Comparison of ENCODE assay signal across 7 cellular contexts in the genomic region with DNA sequence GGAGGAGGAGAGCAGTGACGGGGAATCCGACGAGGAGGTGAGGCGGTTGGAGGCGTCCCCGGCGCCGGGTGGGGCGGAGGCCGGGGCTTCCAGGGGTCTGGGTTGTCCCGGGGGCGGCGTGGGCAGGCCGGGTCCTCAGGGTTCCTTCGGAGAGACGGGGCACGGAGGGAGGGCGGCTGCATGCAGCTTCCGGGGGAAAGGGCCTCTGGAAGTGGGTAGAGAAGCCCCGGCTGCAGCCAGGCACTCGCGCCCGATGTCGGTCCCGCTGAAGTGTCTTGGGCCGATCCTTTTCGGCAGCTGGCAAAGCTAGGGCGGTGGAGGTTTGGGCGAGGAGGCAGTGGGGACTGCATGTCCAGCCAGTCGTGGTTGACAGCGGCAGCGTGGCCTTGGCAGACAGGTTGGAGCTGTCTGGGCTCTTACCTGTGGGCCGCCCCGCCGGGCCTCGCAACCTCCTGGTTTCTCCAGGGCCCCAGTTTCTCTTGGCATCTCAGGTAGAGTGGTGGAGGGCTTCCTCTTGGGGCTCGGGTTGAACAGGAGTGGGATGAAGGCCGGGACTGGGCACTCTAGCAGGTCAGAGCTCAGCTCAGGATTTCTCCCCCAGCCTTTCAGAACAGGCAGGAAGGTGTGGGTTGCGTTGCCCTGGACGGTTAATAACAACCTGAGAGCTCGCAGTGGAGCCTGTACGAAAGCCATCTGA. TPM values are rescaled to one million over a fixed set of nuclear protein-coding genes. Genes with fewer than 3 reads are reported as not detected.
DNase-seq lines count a peak whose midpoint lies in the region; ATAC-seq, FAIRE-seq and TF ChIP-seq lines count a peak whose summit lies in the region.

No MANE protein-coding gene starts in this region.

- peak overlapping the region; percentile 93 for H3K4me3 Mint-ChIP-seq in nephron progenitor cell

- H3K4me3 ChIP-seq in esophagus (ENCODE audit: low read depth in 1 of 2, low read length in 2 of 2) = peak overlapping the region; percentile 78 to 91
- H3K4me3 ChIP-seq in aorta (ENCODE audit: low read length in 2 of 2) = peak overlapping the region; percentile 76 to 93

- H3K4me1 Mint-ChIP-seq in nephron progenitor cell = peaks cover 35% of the 10 kb centered on the region

- intact Hi-C loops in aorta (cut with DNase I) = loop anchor here in 1 of 2 donors (5.0 kb wide), 1 partner anchor 171 kb away; the partner anchor contains the start of gene TMEM147

- no peak for ATAC-seq in aorta (ENCODE audit: low FRiP score)

- H3K27me3 ChIP-seq in esophagus (ENCODE audit: control insufficient read depth in 1 of 2, insufficient read depth in 2 of 2, low read length in 2 of 2) (no peaks in the 10 kb centered on the region), aorta (ENCODE audit: control insufficient read depth in 1 of 2, insufficient read depth in 2 of 2, low read length in 1 of 2) (no peaks in the 10 kb centered on the region)

- H3K36me3 ChIP-seq in esophagus (ENCODE audit: control insufficient read depth in 2 of 2, insufficient read depth in 2 of 2, low read length in 1 of 2) = peaks cover 13 to 31% of the 10 kb centered on the region in 2 donors
- H3K36me3 ChIP-seq in aorta (ENCODE audit: control insufficient read depth in 1 of 2, insufficient read depth in 2 of 2, low read length in 1 of 2) = peaks cover 0 to 11% of the 10 kb centered on the region in 2 donors

- TF ChIP-seq EP300 in Ishikawa (IDR thresholded peaks at IDR 0.05; ENCODE audit: borderline replicate concordance) = no peak

- peak overlapping the region; percentile 66 for H3K27ac Mint-ChIP-seq in nephron progenitor cell

- FAIRE-seq in GM18507 (lab: Jason Lieb, UNC) = peak; percentile 78

- DNase-seq in GM18507 (ENCODE audit: extremely low spot score, insufficient read length, low read depth) (no peak), activated T-cell treated with anti-CD3 and anti-CD28 coated beads for 4 hours (peak; percentile 51), nephron progenitor cell (peak; percentile 57), aorta (peak in 1 of 2 donors; percentile 85), HCEC 1CT (no peak)

- peaks cover 10% of the 10 kb centered on the region for H3K36me3 Mint-ChIP-seq in nephron progenitor cell (ENCODE audit: low read depth)

- H3K9me3 ChIP-seq in esophagus (ENCODE audit: control insufficient read depth in 2 of 2, insufficient read depth in 1 of 2, low read depth in 1 of 2, low read length in 1 of 2) (no peaks in the 10 kb centered on the region), aorta (ENCODE audit: control insufficient read depth, low read length) (no peaks in the 10 kb centered on the region)

- H3K4me1 ChIP-seq in esophagus (ENCODE audit: control insufficient read depth in 2 of 2, insufficient read depth in 2 of 2, low read length in 1 of 2) (peaks cover 4 to 19% of the 10 kb centered on the region in 2 donors), aorta (ENCODE audit: control insufficient read depth in 1 of 2, insufficient read depth in 2 of 2, low read length in 2 of 2) (no peaks in the 10 kb centered on the region)

- WGBS in esophagus, 2 donors = 1% methylated on average over 42 of the region's 42 CpGs
- 1 to 2% methylated on average over 24 to 42 of the region's 42 CpGs for WGBS in aorta, 2 donors

- H3K27ac ChIP-seq in esophagus (ENCODE audit: low read depth in 2 of 2, low read length in 1 of 2) (peak overlapping the region; percentile 84 to 92), aorta (ENCODE audit: low read depth in 1 of 2, low read length in 2 of 2) (peak overlapping the region in 1 of 2 donors; percentile 43)

- no peaks in the 10 kb centered on the region for H3K9me3 Mint-ChIP-seq in nephron progenitor cell

- no peak for TF ChIP-seq CTCF in nephron progenitor cell (IDR thresholded peaks at IDR 0.05)

- H3K27me3 Mint-ChIP-seq in nephron progenitor cell (ENCODE audit: low read depth, poor library complexity) = peaks cover 26% of the 10 kb centered on the region

- no peak for TF ChIP-seq RAD21 in Ishikawa (IDR thresholded peaks at IDR 0.05; ENCODE audit: low read depth)

TF ChIP-seq in Ishikawa, 13 proteins besides CTCF, POLR2A, EP300 and RAD21:
- TF ChIP-seq, protein P1, sequence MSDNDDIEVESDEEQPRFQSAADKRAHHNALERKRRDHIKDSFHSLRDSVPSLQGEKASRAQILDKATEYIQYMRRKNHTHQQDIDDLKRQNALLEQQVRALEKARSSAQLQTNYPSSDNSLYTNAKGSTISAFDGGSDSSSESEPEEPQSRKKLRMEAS (IDR thresholded peaks at IDR 0.05) = no peak
- TF ChIP-seq TEAD4 (IDR thresholded peaks at IDR 0.05) (no peak), TAF1 (IDR thresholded peaks at IDR 0.05; ENCODE audit: low read depth) (0 out of 2 replicates have a peak, but pooled peaks have one; percentile 5)
TF ChIP-seq in Ishikawa: peak in this region for 1.

RNA-seq across cellular contexts. Expression of gene KMT2B, which starts 0.7 kb away (rescaled TPM):
- 10 to 100 TPM; 21.5 to 33.8 TPM for polyA plus RNA-seq in esophagus
- total RNA-seq in aorta = 10 to 100 TPM; 33.6 to 37.9 TPM
- 10 to 100 TPM in 1 of 2 donors, 1 to 10 TPM in 1; 6.4 to 43.3 TPM for polyA plus RNA-seq in aorta

RNA-seq across cellular contexts. Expression of gene ZBTB32, which starts 14.1 kb away (rescaled TPM):
- under 1 TPM; 0.07 to 0.18 TPM for polyA plus RNA-seq in esophagus
- total RNA-seq in aorta = under 1 TPM in 1 of 2 donors, not detected in 1; 0.19 TPM
- not detected for polyA plus RNA-seq in aorta

RNA-seq across cellular contexts. Expression of gene IGFLR1, which starts 23.8 kb away (rescaled TPM):
- polyA plus RNA-seq in esophagus (1 to 10 TPM; 4.3 to 5.1 TPM), aorta (10 to 100 TPM in 1 of 2 donors, 1 to 10 TPM in 1; 5.1 to 10.9 TPM)
- 10 to 100 TPM in 1 of 2 donors, 1 to 10 TPM in 1; 8.1 to 14.9 TPM for total RNA-seq in aorta

RNA-seq across cellular contexts. Expression of gene U2AF1L4, which starts 26.7 kb away (rescaled TPM):
- polyA plus RNA-seq in esophagus (10 to 100 TPM; 17.4 to 43.4 TPM), aorta (10 to 100 TPM; 24.7 to 70.4 TPM)
- 10 to 100 TPM; 14.8 to 22.0 TPM for total RNA-seq in aorta

RNA-seq across cellular contexts. Expression of gene PSENEN, which starts 27.0 kb away (rescaled TPM):
- 100 to 1,000 TPM in 1 of 2 donors, 10 to 100 TPM in 1; 62.5 to 128 TPM for polyA plus RNA-seq in esophagus
- total RNA-seq in aorta = 10 to 100 TPM; 32.9 to 37.0 TPM
- 10 to 100 TPM; 32.4 to 59.2 TPM for polyA plus RNA-seq in aorta

Comparison
In these comparisons a context has a peak if more than half of its experiments do, and no peak if none do; other contexts are left out.
1. DNase-seq: peak in activated T-cell treated with anti-CD3 and anti-CD28 coated beads for 4 hours (single experiment) and nephron progenitor cell (single experiment); none in GM18507 (single experiment) and HCEC 1CT (single experiment).